Comparison of ENCODE assay signal across 8 cellular contexts in genomic region chr19:40592170-40592569, GRCh38. TPM values are rescaled to one million over a fixed set of nuclear protein-coding genes. Genes with fewer than 3 reads are reported as not detected.
DNase-seq lines count a peak whose midpoint lies in the region; ATAC-seq, FAIRE-seq and TF ChIP-seq lines count a peak whose summit lies in the region.

No MANE protein-coding gene starts in this region.

- DNase-seq in A172 (ENCODE audit: low spot score) (peak; percentile 83), GM18507 (ENCODE audit: extremely low spot score, insufficient read length, low read depth) (no peak), NCI-H345 treated with DMSO at 0.1 percent for 48 hours (lab: John Stamatoyannopoulos, UW; ENCODE audit: unreplicated experiment) (peak; percentile 45), bronchial epithelial cell (ENCODE audit: low read depth) (peak; percentile 76), pancreas (peak in 1 of 6 donors; percentile 2), sigmoid colon (no peak), vagina (ENCODE audit: extremely low spot score in 2 of 2) (no peak)
- no peak for DNase-seq in stimulated activated CD4-positive, alpha-beta T cell treated with anti-CD3 and anti-CD28 coated beads, Interleukin-4, amount 100 ng/mL, for 4 hours

- H3K4me1 ChIP-seq in pancreas (peaks cover 0 to 2% (median 0%) of the 10 kb centered on the region in 3 donors), sigmoid colon (peaks cover 0 to 8% (median 7%) of the 10 kb centered on the region in 4 donors), vagina (peaks cover 8% of the 10 kb centered on the region)

- TF ChIP-seq CTCF in bronchial epithelial cell (IDR thresholded peaks at IDR 0.05; ENCODE audit: insufficient read depth, low read length, severe bottlenecking) (no peak), pancreas (IDR thresholded peaks at IDR 0.05) (no peak), sigmoid colon (IDR thresholded peaks at IDR 0.05) (no peak), vagina (IDR thresholded peaks at IDR 0.05) (no peak)

- WGBS in pancreas, 2 donors = 80 to 85% methylated on average over 4 of the region's 4 CpGs
- 89 to 92% methylated on average over 4 of the region's 4 CpGs for WGBS in sigmoid colon, 2 donors

- intact Hi-C loops in pancreas (cut with DNase I) = no loop called here
- intact Hi-C loops in sigmoid colon (cut with DNase I) = loop anchor here (10.0 kb wide), 1 partner anchor 287 kb away; no protein-coding TSS in a partner anchor
- intact Hi-C loops in vagina (cut with DNase I) = no loop called here

- no peak overlapping the region for H3K27ac ChIP-seq in pancreas
- no peak overlapping the region for H3K27ac ChIP-seq in sigmoid colon
- no peak overlapping the region for H3K27ac ChIP-seq in vagina

- TF ChIP-seq EP300 in sigmoid colon (IDR thresholded peaks at IDR 0.05) = no peak

- H3K9me3 ChIP-seq in pancreas (no peaks in the 10 kb centered on the region), sigmoid colon (no peaks in the 10 kb centered on the region), vagina (no peaks in the 10 kb centered on the region)

- no peaks in the 10 kb centered on the region for H3K27me3 ChIP-seq in bronchial epithelial cell (ENCODE audit: control insufficient read depth, insufficient read depth, low read length)
- H3K27me3 ChIP-seq in pancreas = no peaks in the 10 kb centered on the region
- H3K27me3 ChIP-seq in sigmoid colon = peaks cover 0 to 24% (median 17%) of the 10 kb centered on the region in 3 donors
- H3K27me3 ChIP-seq in vagina = no peaks in the 10 kb centered on the region

- TF ChIP-seq POLR2A in sigmoid colon (IDR thresholded peaks at IDR 0.05) (no peak), vagina (IDR thresholded peaks at IDR 0.05) (no peak)

- H3K36me3 ChIP-seq in bronchial epithelial cell (ENCODE audit: control insufficient read depth, insufficient read depth, low read length) (peaks cover 3% of the 10 kb centered on the region), pancreas (no peaks in the 10 kb centered on the region), sigmoid colon (peaks cover 0 to 12% (median 2%) of the 10 kb centered on the region in 4 donors), vagina (peaks cover 0 to 7% of the 10 kb centered on the region in 2 donors)

- peak; percentile 78 for FAIRE-seq in GM18507 (lab: Jason Lieb, UNC)
- FAIRE-seq in bronchial epithelial cell (lab: Jason Lieb, UNC) = no peak
- FAIRE-seq in pancreas (lab: Jason Lieb, UNC) = no peak

- peak in 3 of 4 donors; percentile 34 to 47 (median 36) for ATAC-seq in pancreas

- H3K4me3 ChIP-seq in bronchial epithelial cell (ENCODE audit: low read depth, low read length) (no peak overlapping the region), pancreas (no peak overlapping the region), sigmoid colon (no peak overlapping the region), vagina (no peak overlapping the region)

RNA-seq across cellular contexts. Expression of gene LTBP4, which starts 9.0 kb away (rescaled TPM):
- total RNA-seq in A172 (2014; rRNA removed; shearing (Covaris generic)) = 10.8 and 13.9 TPM in 2 replicates
- 20.7 and 21.6 TPM in 2 replicates for total RNA-seq in bronchial epithelial cell
- total RNA-seq in pancreas = 10 to 100 TPM; 18.7 to 48.9 (median 23.9) TPM
- 10 to 100 TPM; 32.4 to 44.9 TPM for polyA plus RNA-seq in pancreas
- 100 to 1,000 TPM; 107 to 206 (median 176) TPM for total RNA-seq in sigmoid colon
- polyA plus RNA-seq in sigmoid colon = 100 to 1,000 TPM in 1 of 3 donors, 10 to 100 TPM in 2; 31.9 to 118 (median 41.4) TPM
- 983 TPM for total RNA-seq in vagina

RNA-seq across cellular contexts. Expression of gene SHKBP1, which starts 15.5 kb away (rescaled TPM):
- total RNA-seq in A172 (2014; rRNA removed; shearing (Covaris generic)) = 43.8 and 70.2 TPM in 2 replicates
- total RNA-seq in bronchial epithelial cell = 29.2 and 29.4 TPM in 2 replicates
- 10 to 100 TPM; 18.2 to 40.3 (median 22.7) TPM for total RNA-seq in pancreas
- polyA plus RNA-seq in pancreas = 10 to 100 TPM; 73.3 to 86.2 TPM
- total RNA-seq in sigmoid colon = 10 to 100 TPM; 15.9 to 36.3 (median 33.8) TPM
- 10 to 100 TPM; 50.2 to 81.0 (median 52.9) TPM for polyA plus RNA-seq in sigmoid colon
- 51.6 TPM for total RNA-seq in vagina

Comparison
In these comparisons a context has a peak if more than half of its experiments do, and no peak if none do; other contexts are left out.
1. DNase-seq: peak in A172 (single experiment), NCI-H345 treated with DMSO at 0.1 percent for 48 hours (single experiment) and bronchial epithelial cell (single experiment); none in GM18507 (single experiment), stimulated activated CD4-positive, alpha-beta T cell treated with anti-CD3 and anti-CD28 coated beads, Interleukin-4, amount 100 ng/mL, for 4 hours (0 of 2), sigmoid colon (single experiment) and vagina (0 of 2).